2 cellular contexts compared by ENCODE assay signal in the genomic region with DNA sequence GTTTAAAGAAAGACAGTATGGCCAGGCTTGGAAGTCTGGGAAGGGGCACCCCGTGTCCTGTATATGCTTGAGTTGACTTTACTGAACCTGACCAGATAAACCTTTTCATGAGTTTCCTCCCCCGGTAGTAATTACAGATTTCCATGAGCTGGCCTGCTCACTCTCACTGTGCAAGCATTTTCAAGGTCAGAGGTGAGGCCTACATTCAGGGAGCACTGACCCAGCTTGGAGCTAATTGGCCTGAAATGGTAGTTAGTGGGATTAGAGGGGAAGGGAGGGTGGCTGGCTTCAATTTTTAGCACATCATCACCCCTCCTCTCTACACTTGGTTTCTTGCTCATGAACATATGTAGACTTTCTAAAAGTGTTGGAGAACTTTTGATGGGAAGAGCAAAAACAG.
TF ChIP-seq lines count a peak whose summit lies in the region.

No MANE protein-coding gene starts in this region.

TF ChIP-seq in H1, 55 proteins besides CTCF, POLR2A, EP300 and RAD21:
- TF ChIP-seq GTF2F1 (IDR thresholded peaks at IDR 0.05; ENCODE audit: borderline replicate concordance, low read depth, low read length) (no peak), FOSL1 (IDR thresholded peaks at IDR 0.05; ENCODE audit: insufficient read depth, low read depth, low read length) (no peak), KDM5A (IDR thresholded peaks at IDR 0.05; ENCODE audit: low read length) (no peak), CTBP2 (IDR thresholded peaks at IDR 0.05; ENCODE audit: borderline replicate concordance, insufficient read depth, insufficient read length, low read length) (no peak), SP1 (IDR thresholded peaks at IDR 0.05; ENCODE audit: low read depth, low read length) (no peak), TAF7 (optimal IDR thresholded peaks at IDR 0.05; ENCODE audit: borderline replicate concordance, low read depth, low read length) (no peak), HDAC2 (IDR thresholded peaks at IDR 0.05; ENCODE audit: borderline replicate concordance in 1 of 2, low read depth in 2 of 2, low read length in 2 of 2) (no peak), BACH1 (IDR thresholded peaks at IDR 0.05; ENCODE audit: low read length) (no peak)
- TF ChIP-seq, protein P1, sequence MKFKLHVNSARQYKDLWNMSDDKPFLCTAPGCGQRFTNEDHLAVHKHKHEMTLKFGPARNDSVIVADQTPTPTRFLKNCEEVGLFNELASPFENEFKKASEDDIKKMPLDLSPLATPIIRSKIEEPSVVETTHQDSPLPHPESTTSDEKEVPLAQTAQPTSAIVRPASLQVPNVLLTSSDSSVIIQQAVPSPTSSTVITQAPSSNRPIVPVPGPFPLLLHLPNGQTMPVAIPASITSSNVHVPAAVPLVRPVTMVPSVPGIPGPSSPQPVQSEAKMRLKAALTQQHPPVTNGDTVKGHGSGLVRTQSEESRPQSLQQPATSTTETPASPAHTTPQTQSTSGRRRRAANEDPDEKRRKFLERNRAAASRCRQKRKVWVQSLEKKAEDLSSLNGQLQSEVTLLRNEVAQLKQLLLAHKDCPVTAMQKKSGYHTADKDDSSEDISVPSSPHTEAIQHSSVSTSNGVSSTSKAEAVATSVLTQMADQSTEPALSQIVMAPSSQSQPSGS (IDR thresholded peaks at IDR 0.05; ENCODE audit: low read length) = no peak

TF ChIP-seq in HepG2, 621 proteins besides CTCF, POLR2A, EP300 and RAD21:
- TF ChIP-seq ZNF263 (CRISPR knock-in tag; IDR thresholded peaks at IDR 0.05) (peak; percentile 94), HMG20A (CRISPR knock-in tag; IDR thresholded peaks at IDR 0.05; ENCODE audit: borderline replicate concordance) (no peak), KLF15 (CRISPR knock-in tag; IDR thresholded peaks at IDR 0.05; ENCODE audit: borderline replicate concordance) (no peak), ZNF644 (CRISPR knock-in tag; IDR thresholded peaks at IDR 0.05; ENCODE audit: low read depth) (0 out of 2 replicates have a peak, but pooled peaks have one; percentile 51), NR2F6 (IDR thresholded peaks at IDR 0.05) (peak; percentile 49; the same call in 1 of the 2 replicates), NR2F6 (CRISPR knock-in tag; IDR thresholded peaks at IDR 0.05) (0 out of 2 replicates have a peak, but pooled peaks have one; percentile 39), ZSCAN29 (CRISPR knock-in tag; conservative IDR thresholded peaks at IDR 0.05) (no peak), YY1 (IDR thresholded peaks at IDR 0.05; ENCODE audit: insufficient read depth, insufficient replicate concordance, low read depth, low read length) (no peak), FOSL2 (CRISPR knock-in tag; IDR thresholded peaks at IDR 0.05) (0 out of 2 replicates have a peak, but pooled peaks have one; percentile 12)
